Comparison of ENCODE assay signal across 29 cellular contexts in genomic region chr18:21490745-21491144, GRCh38.
"Had no signal": no experiment of that assay in that cellular context is flagged by ENCODE, and none has a peak within 500 bp of the region (broad histone marks: within the 10 kb centered on the region; RNA-seq: fewer than 3 reads in every experiment).

No MANE protein-coding gene starts in this region.

- DNase-seq: activated CD4-positive, alpha-beta T cell treated with anti-CD3 and anti-CD28 coated beads for 4 hours; activated CD4-positive, alpha-beta T cell treated with anti-CD3 and anti-CD28 coated beads, Interleukin-2, amount 50 U/mL, for 4 hours; activated CD8-positive, alpha-beta memory T cell treated with anti-CD3 and anti-CD28 coated beads for 24 hours; activated effector memory CD4-positive, alpha-beta T cell treated with Interleukin-2 at 50 U/mL for 16 hours; activated naive CD4-positive, alpha-beta T cell treated with Interleukin-2 at 50 U/mL for 16 hours; adrenal gland; aorta; cortex of kidney; endodermal cell; foreskin keratinocyte; heart left ventricle; hypothalamus; immature natural killer cell; kidney; left ventricle myocardium inferior; mucosa of descending colon; right lobe of liver; stimulated activated CD4-positive, alpha-beta T cell treated with anti-CD3 and anti-CD28 coated beads, Interleukin-12 subunit alpha, Interleukin-12 subunit beta, amount 100 ng/mL, for 4 hours; stimulated activated CD4-positive, alpha-beta T cell treated with anti-CD3 and anti-CD28 coated beads, Interleukin-4, amount 100 ng/mL, for 1 hour; stimulated activated naive CD8-positive, alpha-beta T cell treated with anti-CD3 and anti-CD28 coated beads, Interleukin-15, Interleukin-2, amounts not matched to agents 100 U/mL and 50 U/mL, for 24 hours; T-helper 1 cell; uterus had no signal

- ATAC-seq: foreskin keratinocyte; heart left ventricle; mucosa of descending colon; natural killer cell treated with Interleukin-12 subunit alpha and Interleukin-12 subunit beta and Interleukin-15 and Interleukin-18, amount 100 ng/mL, for 72 hours; right lobe of liver; stimulated activated naive CD8-positive, alpha-beta T cell treated with anti-CD3 and anti-CD28 coated beads, Interleukin-15, Interleukin-2, amounts not matched to agents 100 U/mL and 50 U/mL, for 24 hours had no signal

- H3K36me3 ChIP-seq: adrenal gland, cardiac muscle cell, esophagus muscularis mucosa, heart left ventricle, left ventricle myocardium inferior, right lobe of liver, uterus had no signal

- H3K9me3 ChIP-seq: adrenal gland, esophagus muscularis mucosa, heart left ventricle, left ventricle myocardium inferior, mucosa of descending colon, right lobe of liver, thoracic aorta, uterus had no signal

- H3K4me1 ChIP-seq: adrenal gland, foreskin keratinocyte, heart left ventricle, left ventricle myocardium inferior, right lobe of liver, uterus had no signal

- H3K27me3 ChIP-seq: adrenal gland, cardiac muscle cell, esophagus muscularis mucosa, foreskin keratinocyte, heart left ventricle, right lobe of liver, uterus had no signal

- H3K4me3 ChIP-seq: adrenal gland, cardiac muscle cell, esophagus muscularis mucosa, heart left ventricle, left ventricle myocardium inferior, lung, mucosa of descending colon, right lobe of liver, skin epidermis, thoracic aorta, uterus had no signal

- H3K27ac ChIP-seq: adrenal gland, cardiac muscle cell, esophagus muscularis mucosa, foreskin keratinocyte, heart left ventricle, left ventricle myocardium inferior, right lobe of liver, skin epidermis, thoracic aorta, uterus, VCaP had no signal
